In the genomic region with DNA sequence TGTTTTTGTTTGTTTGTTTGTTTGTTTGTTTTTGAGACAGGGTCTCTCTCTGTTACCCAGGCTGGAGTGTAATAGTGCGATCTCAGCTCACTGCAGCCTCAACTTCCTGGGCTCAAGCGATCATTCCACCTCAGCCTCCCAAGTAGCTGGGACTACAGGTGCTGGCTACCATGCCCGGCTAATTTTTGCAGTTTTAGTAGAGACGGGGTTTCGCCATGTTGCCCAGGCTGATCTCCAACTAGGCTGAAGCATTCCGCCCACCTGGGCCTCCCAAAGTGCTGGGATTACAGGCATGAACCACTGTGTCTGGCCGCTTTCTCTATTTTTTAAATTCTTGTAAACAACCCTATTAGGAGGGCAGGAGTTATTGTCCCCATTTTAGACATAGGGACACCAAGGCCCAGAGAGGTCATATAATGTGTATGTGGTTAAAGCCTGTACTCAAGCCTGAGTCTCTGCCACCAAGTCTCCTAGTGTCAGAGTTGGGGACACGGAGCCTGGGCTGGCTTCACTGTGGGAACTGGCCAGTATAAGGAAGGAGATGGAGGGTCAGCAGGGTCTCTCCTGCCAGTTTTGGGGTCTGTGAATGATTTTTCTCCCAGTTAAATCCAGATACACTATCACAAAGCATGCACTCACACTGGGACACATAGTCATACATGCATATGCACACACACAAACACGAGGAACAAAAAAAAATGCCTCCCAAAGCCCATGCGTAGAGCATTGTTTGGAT, we compare ENCODE assay signal across 2 cellular contexts.
TF ChIP-seq lines count a peak whose summit lies in the region.

No MANE protein-coding gene starts in this region.

TF ChIP-seq in HepG2, 621 proteins besides CTCF, POLR2A, EP300 and RAD21:
- 0 out of 2 replicates have a peak, but pooled peaks have one; percentile 36 for TF ChIP-seq ZNF788 (CRISPR knock-in tag; IDR thresholded peaks at IDR 0.05; ENCODE audit: borderline replicate concordance)
- 0 out of 2 replicates have a peak, but pooled peaks have one; percentile 5 for TF ChIP-seq ZNF143 (CRISPR knock-in tag; IDR thresholded peaks at IDR 0.05)
- no peak for TF ChIP-seq SIX1 (CRISPR knock-in tag; IDR thresholded peaks at IDR 0.05; ENCODE audit: borderline replicate concordance)
- peak; percentile 68; the same call in 1 of the 2 replicates for TF ChIP-seq ZBTB38 (CRISPR knock-in tag; IDR thresholded peaks at IDR 0.05)
- TF ChIP-seq ZNF629 (CRISPR knock-in tag; conservative IDR thresholded peaks at IDR 0.05) = peak; percentile 51
- no peak for TF ChIP-seq KMT2B (CRISPR knock-in tag; IDR thresholded peaks at IDR 0.05)
- TF ChIP-seq ATF7 (IDR thresholded peaks at IDR 0.05) = no peak
- TF ChIP-seq ATF7 (CRISPR knock-in tag; IDR thresholded peaks at IDR 0.05) = 0 out of 2 replicates have a peak, but pooled peaks have one; percentile 19
- TF ChIP-seq HNF4A (CRISPR knock-in tag; IDR thresholded peaks at IDR 0.05) = no peak
- TF ChIP-seq RCOR2 (CRISPR knock-in tag; IDR thresholded peaks at IDR 0.05) = no peak

TF ChIP-seq in HEK293T, 16 proteins besides CTCF, POLR2A, EP300 and RAD21:
- TF ChIP-seq HDGF (IDR thresholded peaks at IDR 0.05; ENCODE audit: borderline replicate concordance) (no peak), ELF4 (IDR thresholded peaks at IDR 0.05) (no peak), SP1 (IDR thresholded peaks at IDR 0.05) (no peak), TARDBP (IDR thresholded peaks at IDR 0.05) (no peak), L3MBTL2 (conservative IDR thresholded peaks at IDR 0.05) (no peak)
